ENCODE assay signal across 18 cellular contexts in genomic region chr14:89845346-89845745, GRCh38.
A peak's percentile ranks its signal among the peaks of the same experiment; 100 is the strongest.
DNase-seq lines count a peak whose midpoint lies in the region; ATAC-seq, FAIRE-seq and TF ChIP-seq lines count a peak whose summit lies in the region.
"Had no signal": no experiment of that assay in that cellular context is flagged by ENCODE, and none has a peak within 500 bp of the region (broad histone marks: within the 10 kb centered on the region; RNA-seq: fewer than 3 reads in every experiment).

No MANE protein-coding gene starts in this region.

- peak; percentile 59 for FAIRE-seq in A549 (lab: Jason Lieb, UNC)
- FAIRE-seq: A204.1, keratinocyte had no signal

- TF ChIP-seq CTCF in A549 (IDR thresholded peaks at IDR 0.05) (no peak), chondrocyte (IDR thresholded peaks at IDR 0.05) (no peak)

- TF ChIP-seq RAD21 in A549 (conservative IDR thresholded peaks at IDR 0.05 in 1 of 2, IDR thresholded peaks at IDR 0.05 in 1 of 2), result no peak

- peak overlapping the region; percentile 53 for H3K4me2 ChIP-seq in A549

- H3K9me3 Mint-ChIP-seq in chondrocyte (ENCODE audit: low read depth), result peaks cover 5% of the 10 kb centered on the region

- peak in 1 of 2 experiments; percentile 30; a peak in 1 of 5 replicates for TF ChIP-seq EP300 in A549 (IDR thresholded peaks at IDR 0.05)

- peak; percentile 33 to 78 for DNase-seq in A549 (ENCODE audit: low read depth in 1 of 2, low spot score in 1 of 2)
- DNase-seq in HT1080 (ENCODE audit: low read depth), result peak; percentile 22
- DNase-seq in chondrocyte (ENCODE audit: low spot score), result no peak
- DNase-seq in left kidney (ENCODE audit: low read depth, low spot score), result peak; percentile 12
- no peak for DNase-seq in NCI-H2107 treated with DMSO at 0.1 percent for 48 hours (lab: John Stamatoyannopoulos, UW; ENCODE audit: unreplicated experiment)
- DNase-seq in NCI-H146 (lab: John Stamatoyannopoulos, UW), result no peak
- DNase-seq: COR-L47; effector memory CD4-positive, alpha-beta T cell; GF-D8; NCI-H2029; NCI-H69; WERI-Rb-1 had no signal

- 43% methylated on average over 5 of the region's 5 CpGs for WGBS in A549 (ENCODE audit: missing lambda C conversion rate)

- peaks cover 54% of the 10 kb centered on the region for H3K4me1 Mint-ChIP-seq in chondrocyte (ENCODE audit: low read depth)

- CTCF ChIA-PET in A549 (lab: Yijun Ruan, JAX), result no interaction called here

- H3K4me3 Mint-ChIP-seq in chondrocyte (ENCODE audit: unreplicated experiment), result no peak overlapping the region
- H3K4me3 Mint-ChIP-seq: brain had no signal

- H3K36me3 Mint-ChIP-seq in chondrocyte (ENCODE audit: low read depth), result no peaks in the 10 kb centered on the region
- H3K36me3 Mint-ChIP-seq: brain had no signal

- ATAC-seq in A549 (peak; percentile 88 to 93), HG03095 (IDR thresholded peaks at IDR 0.05; ENCODE audit: unreplicated experiment) (no peak), GM18873 (IDR thresholded peaks at IDR 0.05; ENCODE audit: low FRiP score, unreplicated experiment) (no peak)

- peaks cover 16% of the 10 kb centered on the region for H3K4me1 ChIP-seq in A549
- H3K4me1 ChIP-seq: prostate gland had no signal

- peak overlapping the region; percentile 59 to 79; a peak in 5 of 6 replicates for H3K27ac ChIP-seq in A549
- H3K27ac ChIP-seq: prostate gland, WERI-Rb-1 had no signal

- H3K27me3 Mint-ChIP-seq in chondrocyte (ENCODE audit: low read depth), result no peaks in the 10 kb centered on the region

- H3K9me3 ChIP-seq in A549, result no peaks in the 10 kb centered on the region
- H3K9me3 ChIP-seq: prostate gland had no signal

- H3K27ac Mint-ChIP-seq in chondrocyte (ENCODE audit: unreplicated experiment), result peak overlapping the region; percentile 97
- H3K27ac Mint-ChIP-seq: brain had no signal

- TF ChIP-seq POLR2A in A549 (IDR thresholded peaks at IDR 0.05; ENCODE audit: low read length), result no peak

- H3K4me3 ChIP-seq in A549, result no peak overlapping the region
- H3K4me3 ChIP-seq: prostate gland had no signal

- POLR2A ChIA-PET in A549 (lab: Yijun Ruan, JAX), result no interaction called here

TF ChIP-seq in A549, 52 proteins besides CTCF, POLR2A, EP300 and RAD21:
- no peak for TF ChIP-seq FOSL2 (IDR thresholded peaks at IDR 0.05)
- TF ChIP-seq FOSL2 (CRISPR knock-in tag; IDR thresholded peaks at IDR 0.05), result peak; percentile 57
- no peak for TF ChIP-seq TP53 (CRISPR knock-in tag; IDR thresholded peaks at IDR 0.05)

Comparison
In these comparisons a context has a peak if more than half of its experiments do, and no peak if none do; other contexts are left out.
1. ATAC-seq: peak in A549 (2 of 2); none in HG03095 (single experiment) and GM18873 (single experiment).
2. DNase-seq: peak in A549 (2 of 2), HT1080 (single experiment) and left kidney (single experiment); none in chondrocyte (single experiment), NCI-H2107 treated with DMSO at 0.1 percent for 48 hours (single experiment) and NCI-H146 (single experiment).